ENCODE assay signal across 9 cellular contexts in the genomic region with DNA sequence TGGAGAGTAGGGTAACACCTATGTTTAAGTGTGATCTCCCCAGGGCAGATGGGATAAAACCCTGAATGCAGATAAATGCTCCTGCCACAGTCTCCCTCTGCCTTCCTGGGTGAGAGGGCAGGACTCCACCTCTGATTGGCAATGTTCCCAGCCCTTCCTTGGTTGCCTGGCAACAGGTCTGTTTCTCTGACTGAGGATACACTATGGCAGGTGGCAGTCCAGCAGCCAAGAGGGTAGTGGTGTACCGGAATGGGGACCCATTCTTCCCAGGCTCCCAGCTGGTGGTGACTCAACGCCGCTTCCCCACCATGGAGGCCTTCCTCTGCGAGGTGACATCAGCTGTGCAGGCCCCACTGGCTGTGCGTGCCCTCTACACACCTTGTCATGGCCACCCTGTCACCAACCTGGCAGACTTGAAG. TPM values are rescaled to one million over a fixed set of nuclear protein-coding genes. Genes with fewer than 3 reads are reported as not detected.
A peak's percentile ranks its signal among the peaks of the same experiment; 100 is the strongest.
DNase-seq lines count a peak whose midpoint lies in the region; ATAC-seq and TF ChIP-seq lines count a peak whose summit lies in the region.
"Had no signal": no experiment of that assay in that cellular context is flagged by ENCODE, and none has a peak within 500 bp of the region (broad histone marks: within the 10 kb centered on the region; RNA-seq: fewer than 3 reads in every experiment).

Gene DCDC2B (plus strand): TSS at position 199 of the 419 bp plus-strand sequence. CDS start 5 bp downstream, at position 204.

- H3K36me3 Mint-ChIP-seq in activated B cell treated with CpG ODN at 0.5 μM for 24 hours (ENCODE audit: low read depth): peaks cover 11% of the 10 kb centered on the region
- H3K36me3 Mint-ChIP-seq in natural killer cell: no peaks in the 10 kb centered on the region

- H3K9me3 Mint-ChIP-seq in activated B cell treated with CpG ODN at 0.5 μM for 24 hours: no peaks in the 10 kb centered on the region
- no peaks in the 10 kb centered on the region for H3K9me3 Mint-ChIP-seq in natural killer cell

- intact Hi-C loops in activated B cell treated with CpG ODN at 0.5 μM for 24 hours (cut with micrococcal nuclease): loop anchor here (1.0 kb wide), 1 partner anchor 13 kb away; the partner anchor contains the start of genes EIF3I and TMEM234
- intact Hi-C loops in natural killer cell (cut with micrococcal nuclease): no loop called here

- H3K27ac Mint-ChIP-seq in activated B cell treated with CpG ODN at 0.5 μM for 24 hours: peak within 1 kb of the TSS; percentile 24
- H3K27ac Mint-ChIP-seq in natural killer cell: peak within 1 kb of the TSS in 1 of 2 donors; percentile 56

- H3K27me3 Mint-ChIP-seq in activated B cell treated with CpG ODN at 0.5 μM for 24 hours (no peaks in the 10 kb centered on the region), natural killer cell (ENCODE audit: low read depth in 2 of 2) (no peaks in the 10 kb centered on the region)

- ATAC-seq in activated B cell treated with CpG ODN at 0.5 μM for 24 hours (ENCODE audit: low read depth) (peak; percentile 9), GM18505 (IDR thresholded peaks at IDR 0.05; ENCODE audit: unreplicated experiment) (no peak), natural killer cell (no peak)

- H3K4me3 Mint-ChIP-seq in activated B cell treated with CpG ODN at 0.5 μM for 24 hours (peak within 1 kb of the TSS; percentile 35), natural killer cell (no peak within 1 kb of the TSS)

- DNase-seq in DMS53 (lab: John Stamatoyannopoulos, UW) (peak; percentile 100), NCI-H187 (lab: John Stamatoyannopoulos, UW) (peak; percentile 76 to 81), activated B cell treated with CpG ODN at 0.5 μM for 24 hours (no peak), mucosa of gallbladder (ENCODE audit: low spot score) (peak; percentile 88), mesenteric fat pad (ENCODE audit: low spot score) (no peak), natural killer cell (no peak), dedifferentiated amniotic fluid mesenchymal stem cell (ENCODE audit: extremely low spot score) (no peak)

- no peak for TF ChIP-seq CTCF in activated B cell treated with CpG ODN at 0.5 μM for 24 hours (IDR thresholded peaks at IDR 0.05)
- no peak for TF ChIP-seq CTCF in natural killer cell (IDR thresholded peaks at IDR 0.05)

- POLR2A ChIA-PET in activated B cell treated with CpG ODN at 0.5 μM for 24 hours (lab: Charles Lee): interaction anchor here (1.5 to 4.6 kb wide), 2 partner anchors 12 to 136 kb away, joined by 8 to 18 read pairs; partner anchors contain the start of genes EIF3I, TMEM234 and TMEM39B

- H3K4me1 Mint-ChIP-seq in activated B cell treated with CpG ODN at 0.5 μM for 24 hours (peaks cover 56% of the 10 kb centered on the region), natural killer cell (peaks cover 8 to 21% of the 10 kb centered on the region in 2 donors)

- no peak for TF ChIP-seq POLR2A in GM18505 (IDR thresholded peaks at IDR 0.05; ENCODE audit: borderline replicate concordance, extremely low read depth, insufficient read depth, insufficient read length)

- CTCF ChIA-PET in activated B cell treated with CpG ODN at 0.5 μM for 24 hours (lab: Charles Lee): interaction anchor here (0.7 kb wide), 1 partner anchor 12 kb away, joined by 4 read pairs; no protein-coding TSS in a partner anchor

RNA-seq across cellular contexts. Expression of gene DCDC2B, which starts in this region (rescaled TPM):
- not detected in 2 replicates for total RNA-seq in activated B cell treated with CpG ODN at 0.5 μM for 24 hours
- not detected for total RNA-seq in mucosa of gallbladder
- not detected for total RNA-seq in mesenteric fat pad
- total RNA-seq in natural killer cell: not detected
- total RNA-seq: pulmonary artery endothelial cell had no signal

Comparison
In these comparisons a context has a peak if more than half of its experiments do, and no peak if none do; other contexts are left out.
1. Peak in ATAC-seq in activated B cell treated with CpG ODN at 0.5 μM for 24 hours; RNA of the gene not detected or under 1 TPM.
2. Peak in DNase-seq in mucosa of gallbladder; RNA of the gene not detected or under 1 TPM.
3. DNase-seq: peak in DMS53 (single experiment) and NCI-H187 (2 of 2); none in activated B cell treated with CpG ODN at 0.5 μM for 24 hours (single experiment), mesenteric fat pad (single experiment), natural killer cell (single experiment) and dedifferentiated amniotic fluid mesenchymal stem cell (single experiment).